ENCODE assay signal across 22 cellular contexts in genomic region chr19:37304884-37305255, GRCh38.
"Had no signal": no experiment of that assay in that cellular context is flagged by ENCODE, and none has a peak within 500 bp of the region (broad histone marks: within the 10 kb centered on the region; RNA-seq: fewer than 3 reads in every experiment).

No MANE protein-coding gene starts in this region.

- ATAC-seq: PC-3, T-helper 17 cell had no signal

- H3K27ac ChIP-seq: ascending aorta, body of pancreas had no signal

- H3K36me3 ChIP-seq: ascending aorta had no signal

- H3K27me3 ChIP-seq: ascending aorta, body of pancreas had no signal

- H3K4me1 ChIP-seq: ascending aorta, body of pancreas had no signal

- FAIRE-seq: bronchial epithelial cell, RCC 7860 had no signal

- H3K4me3 ChIP-seq: body of pancreas had no signal

- DNase-seq: activated B cell treated with CpG ODN at 0.5 μM for 24 hours; activated CD4-positive, alpha-beta memory T cell treated with anti-CD3 and anti-CD28 coated beads for 36 hours; activated CD4-positive, alpha-beta T cell treated with anti-CD3 and anti-CD28 coated beads, Interleukin-2, amount 10 ng/mL, durations not matched to agents 7 days and 5 days; activated effector memory CD4-positive, alpha-beta T cell treated with Interleukin-2 at 50 U/mL for 16 hours; activated naive CD4-positive, alpha-beta T cell; activated T-cell treated with anti-CD3 and anti-CD28 coated beads, Interleukin-2, amount 50 U/mL, for 24 hours; amniotic stem cell; central memory CD4-positive, alpha-beta T cell; IMR-90; KG1; NCI-H1092 treated with DMSO at 0.1 percent for 48 hours; NCI-H1417 treated with DMSO at 0.1 percent for 48 hours; NCI-H1694; NCI-H2029 treated with DMSO at 0.1 percent for 48 hours; PC-3; SHP77 treated with DMSO at 0.1 percent for 48 hours; T-helper 17 cell; T-helper 9 cell had no signal
